Comparison of ENCODE assay signal across 20 cellular contexts in genomic region chr21:15343066-15343465, GRCh38.
"Had no signal": no experiment of that assay in that cellular context is flagged by ENCODE, and none has a peak within 500 bp of the region (broad histone marks: within the 10 kb centered on the region; RNA-seq: fewer than 3 reads in every experiment).

No MANE protein-coding gene starts in this region.

- H3K4me3 ChIP-seq: lung, neural progenitor cell, ovary, thyroid gland had no signal

- H3K4me1 ChIP-seq: thyroid gland had no signal

- H3K27me3 ChIP-seq: neural progenitor cell, ovary, thyroid gland had no signal

- H3K27ac ChIP-seq: neural progenitor cell, ovary, thyroid gland had no signal

- H3K36me3 ChIP-seq: neural progenitor cell, ovary, thyroid gland had no signal

- H3K9me3 ChIP-seq: ovary, thyroid gland had no signal

- ATAC-seq: activated CD8-positive, alpha-beta T cell treated with anti-CD3 and anti-CD28 coated beads for 36 hours; activated naive CD4-positive, alpha-beta T cell treated with anti-CD3 and anti-CD28 coated beads, Interleukin-2, amount 50 U/mL, for 72 hours; esophagus mucosa; left colon; stimulated activated effector memory CD8-positive, alpha-beta T cell treated with anti-CD3 and anti-CD28 coated beads, Interleukin-12 subunit alpha, Interleukin-12 subunit beta, amount 100 ng/mL, for 72 hours; WTC11 had no signal

- DNase-seq: activated CD4-positive, alpha-beta T cell treated with anti-CD3 and anti-CD28 coated beads for 48 hours; activated CD8-positive, alpha-beta T cell treated with anti-CD3 and anti-CD28 coated beads for 36 hours; activated gamma-delta T cell; activated T-cell treated with anti-CD3 and anti-CD28 coated beads, Interleukin-2, amount 50 U/mL, for 48 hours; amniotic stem cell; dermis blood vessel endothelial cell; endodermal cell; head of caudate nucleus; immature natural killer cell; left colon; naive B cell; ovary; SW 1271; thyroid gland had no signal
